Comparison of ENCODE assay signal across 8 cellular contexts in the genomic region with DNA sequence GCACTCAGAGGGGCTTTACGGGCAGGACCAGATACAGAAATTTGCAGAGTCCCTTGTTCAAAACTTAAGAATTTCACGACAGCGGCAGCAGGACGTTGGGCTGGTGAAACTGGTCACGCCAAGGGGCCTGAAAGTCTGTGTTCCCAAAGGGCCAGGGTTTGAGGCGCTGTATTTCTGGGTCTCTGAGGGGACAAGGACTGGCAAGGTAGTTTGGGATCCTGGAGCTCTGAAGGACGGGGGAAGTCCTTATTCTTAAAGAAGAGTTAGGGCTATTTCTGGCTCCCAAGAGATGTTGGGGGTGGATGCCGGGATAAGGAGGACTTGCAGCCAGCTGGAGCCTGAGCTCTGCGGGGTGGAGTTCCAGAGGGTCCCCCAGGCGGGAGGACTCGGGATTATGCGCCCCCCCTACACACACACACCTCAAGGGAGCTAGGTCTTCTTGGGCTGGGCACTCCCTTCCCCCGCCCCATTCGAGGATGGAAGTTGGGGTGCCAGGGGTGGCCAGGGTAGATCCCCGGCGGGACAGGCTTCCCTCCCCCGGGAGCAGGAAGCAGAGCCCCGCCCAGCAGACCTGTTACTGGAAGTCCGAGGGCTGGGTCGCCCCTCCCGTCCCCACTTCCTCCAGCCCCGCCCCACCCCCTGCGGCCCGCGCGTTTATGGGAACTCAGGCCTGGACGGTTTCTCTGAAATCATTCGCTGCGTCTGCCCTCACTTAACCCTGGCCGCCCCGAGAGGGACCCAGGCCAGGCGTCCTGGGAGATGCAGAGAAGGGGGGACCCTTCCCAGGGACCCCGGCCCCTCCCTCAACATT. TPM values are rescaled to one million over a fixed set of nuclear protein-coding genes. Genes with fewer than 3 reads are reported as not detected.
DNase-seq lines count a peak whose midpoint lies in the region; ATAC-seq and TF ChIP-seq lines count a peak whose summit lies in the region.

No MANE protein-coding gene starts in this region.

- peak overlapping the region; percentile 29 for H3K4me3 ChIP-seq in A673 (ENCODE audit: low read depth, low read length, poor library complexity, severe bottlenecking)

- POLR2A ChIA-PET in A673 (lab: Charles Lee; ENCODE audit: low non-redundant PET), result interaction anchor here (0.6 kb wide), 1 partner anchor 13 kb away, joined by 5 read pairs; no protein-coding TSS in a partner anchor

- ATAC-seq in left colon (peak; percentile 78), HG03025 (IDR thresholded peaks at IDR 0.05; ENCODE audit: low FRiP score, unreplicated experiment) (no peak)

- CTCF ChIA-PET in A673 (lab: Charles Lee), result interaction anchor here (0.6 kb wide), 2 partner anchors 161 to 722 kb away, joined by 3 read pairs; no protein-coding TSS in a partner anchor

- intact Hi-C loops in A673 (cut with micrococcal nuclease; ENCODE audit: unreplicated experiment) (no loop called here), left colon (cut with DNase I, micrococcal nuclease) (no loop called here)

- no peaks in the 10 kb centered on the region for H3K27me3 ChIP-seq in A673 (replicated peaks; ENCODE audit: insufficient read depth, low read depth, low read length, poor library complexity)

- in situ Hi-C loops in GM18951 (cut with MboI; ENCODE audit: low sequenced_read_pairs, unreplicated experiment), result no loop called here

- TF ChIP-seq CTCF in A673 (conservative IDR thresholded peaks at IDR 0.05; ENCODE audit: low read depth, low read length), result no peak

- H3K27ac ChIP-seq in A673 (ENCODE audit: low read depth, low read length, poor library complexity, severe bottlenecking), result peak overlapping the region; percentile 60

- H3K4me1 ChIP-seq in A673 (ENCODE audit: insufficient read depth, low read length, poor library complexity, severe bottlenecking), result peaks cover 28% of the 10 kb centered on the region

- no peaks in the 10 kb centered on the region for H3K9me3 ChIP-seq in A673 (ENCODE audit: low read depth, low read length, poor library complexity, severe bottlenecking)

- DNase-seq in A673 (ENCODE audit: low spot score), result peak; percentile 50
- peak; percentile 90 for DNase-seq in M059J (ENCODE audit: low read depth)
- DNase-seq in activated CD4-positive, CD25-positive, alpha-beta regulatory T cell (lab: John Stamatoyannopoulos, UW), result peak; percentile 19 to 70 (median 64)
- DNase-seq in cerebellar cortex (ENCODE audit: low spot score), result peak; percentile 25
- DNase-seq in left colon, result peak; percentile 98
- DNase-seq in stimulated activated CD4-positive, alpha-beta T cell treated with anti-CD3 and anti-CD28 coated beads, Interleukin-4, amount 100 ng/mL, for 1 hour, result peak; percentile 70

- peak; percentile 62 for TF ChIP-seq POLR2A in GM18951 (IDR thresholded peaks at IDR 0.05; ENCODE audit: extremely low read depth, insufficient read depth, insufficient read length)

- no peaks in the 10 kb centered on the region for H3K36me3 ChIP-seq in A673 (ENCODE audit: insufficient read depth, low read length, poor library complexity, severe bottlenecking)

- BruUV-seq in A673 (replicated peaks; lab: Mats Ljungman, UMichigan), result no TSS peak

RNA-seq across cellular contexts. Expression of a gene that starts 5.6 kb away (rescaled TPM):
- total RNA-seq in A673 (2021) (6.6 and 9.9 TPM in 2 replicates), left colon (100 to 1,000 TPM in 1 of 2 donors, 10 to 100 TPM in 1; 81.5 to 103 TPM)
- 6.8 and 21.6 TPM in 2 replicates for total RNA-seq in M059J (2014; rRNA removed; shearing (Covaris generic))

RNA-seq across cellular contexts. Expression of a gene that starts 23.6 kb away (rescaled TPM):
- not detected in 2 replicates for total RNA-seq in A673 (2021)
- not detected in 2 replicates for total RNA-seq in M059J (2014; rRNA removed; shearing (Covaris generic))
- 10 to 100 TPM; 79.1 to 84.4 TPM for total RNA-seq in left colon

RNA-seq across cellular contexts. Expression of a gene that starts 54.8 kb away (rescaled TPM):
- total RNA-seq in A673 (2021), result 3.4 and 6.6 TPM in 2 replicates
- 23.3 and 49.5 TPM in 2 replicates for total RNA-seq in M059J (2014; rRNA removed; shearing (Covaris generic))
- total RNA-seq in left colon, result 10 to 100 TPM; 21.4 to 21.7 TPM

RNA-seq across cellular contexts. Expression of a gene that starts 55.2 kb away (rescaled TPM):
- total RNA-seq in A673 (2021) (not detected in 2 replicates), left colon (under 1 TPM in 1 of 2 donors, not detected in 1; 0.45 TPM)
- total RNA-seq in M059J (2014; rRNA removed; shearing (Covaris generic)), result not detected in 2 replicates

Comparison
In these comparisons a context has a peak if more than half of its experiments do, and no peak if none do; other contexts are left out.
1. DNase-seq: peak in every context shown above with its lines; median percentile 98 in left colon; 90 in M059J; 70 in stimulated activated CD4-positive, alpha-beta T cell treated with anti-CD3 and anti-CD28 coated beads, Interleukin-4, amount 100 ng/mL, for 1 hour; 64 in activated CD4-positive, CD25-positive, alpha-beta regulatory T cell; 50 in A673; 25 in cerebellar cortex.
2. RNA of a gene that starts 23.6 kb away (total RNA-seq): 79.1 to 84.4 TPM in left colon; not detected in A673 and not detected in M059J; every median in the first group is over 10 times any median in the second.